8 cellular contexts compared by ENCODE assay signal in genomic region chr15:74541494-74542191, GRCh38. TPM values are rescaled to one million over a fixed set of nuclear protein-coding genes. Genes with fewer than 3 reads are reported as not detected.
A peak's percentile ranks its signal among the peaks of the same experiment; 100 is the strongest.
DNase-seq lines count a peak whose midpoint lies in the region; ATAC-seq and TF ChIP-seq lines count a peak whose summit lies in the region.

No MANE protein-coding gene starts in this region.

- H3K4me1 ChIP-seq in left lung: peaks cover 24 to 47% of the 10 kb centered on the region in 2 donors

- H3K36me3 Mint-ChIP-seq in CD4-positive, alpha-beta T cell (ENCODE audit: low read depth): peaks cover 47% of the 10 kb centered on the region
- peaks cover 2% of the 10 kb centered on the region for H3K36me3 Mint-ChIP-seq in IgD-negative memory B cell
- H3K36me3 Mint-ChIP-seq in MCF 10A (ENCODE audit: insufficient read depth, unreplicated experiment): peaks cover 7% of the 10 kb centered on the region

- peak overlapping the region; percentile 83 to 87 for H3K4me3 ChIP-seq in left lung

- H3K27ac Mint-ChIP-seq in CD4-positive, alpha-beta T cell: peak overlapping the region; percentile 91
- H3K27ac Mint-ChIP-seq in IgD-negative memory B cell (peak overlapping the region; percentile 84 to 95 (median 88)), MCF 10A (ENCODE audit: low read depth, unreplicated experiment) (peak overlapping the region; percentile 27)

- no peaks in the 10 kb centered on the region for H3K9me3 ChIP-seq in CD4-positive, alpha-beta T cell (ENCODE audit: control insufficient read depth, low read length)
- no peaks in the 10 kb centered on the region for H3K9me3 ChIP-seq in left lung

- H3K4me3 Mint-ChIP-seq in CD4-positive, alpha-beta T cell: peak overlapping the region; percentile 91
- peak overlapping the region; percentile 93 to 99 (median 98) for H3K4me3 Mint-ChIP-seq in IgD-negative memory B cell
- peak overlapping the region; percentile 86 for H3K4me3 Mint-ChIP-seq in MCF 10A (ENCODE audit: unreplicated experiment)

- H3K4me1 Mint-ChIP-seq in CD4-positive, alpha-beta T cell (ENCODE audit: low read depth): peaks cover 59% of the 10 kb centered on the region
- H3K4me1 Mint-ChIP-seq in IgD-negative memory B cell: peaks cover 43 to 49% (median 49%) of the 10 kb centered on the region in 3 donors
- peaks cover 45% of the 10 kb centered on the region for H3K4me1 Mint-ChIP-seq in MCF 10A (ENCODE audit: insufficient read depth, unreplicated experiment)

- CTCF ChIA-PET in CD4-positive, alpha-beta T cell (lab: Charles Lee): interaction anchor here (1.2 to 1.9 kb wide), 3 partner anchors 80 to 159 kb away, joined by 4 to 7 read pairs (median 4); partner anchors contain the start of gene UBL7
- CTCF ChIA-PET in MCF 10A (lab: Yijun Ruan, JAX): no interaction called here

- POLR2A ChIA-PET in CD4-positive, alpha-beta T cell (lab: Charles Lee): interaction anchor here (0.7 to 3.0 kb wide), 9 partner anchors 10 to 910 kb away, joined by 3 to 61 read pairs (median 4); partner anchors contain the start of genes CLK3, COX5A, MAN2C1 and SIN3A
- POLR2A ChIA-PET in MCF 10A (lab: Yijun Ruan, JAX): interaction anchor here (0.7 to 3.2 kb wide), 6 partner anchors 47 to 86 kb away, joined by 3 to 71 read pairs (median 5); partner anchors contain the start of genes CLK3 and UBL7

- H3K27me3 ChIP-seq in CD4-positive, alpha-beta T cell (ENCODE audit: control insufficient read depth, insufficient read depth, low read length): no peaks in the 10 kb centered on the region
- no peaks in the 10 kb centered on the region for H3K27me3 ChIP-seq in left lung

- intact Hi-C loops in CD4-positive, alpha-beta T cell (cut with DNase I, micrococcal nuclease): loop anchor here (1.0 to 10.0 kb wide), 17 partner anchors 51 to 1103 kb away; partner anchors contain the start of genes COX5A (in 2 of the 2), CSK (in 1 of the 2), EDC3 (in 1 of the 2) and IMP3 (in 1 of the 2)
- intact Hi-C loops in MCF 10A (cut with micrococcal nuclease): loop anchor here (2.0 kb wide), 2 partner anchors 73 to 81 kb away; partner anchors contain the start of genes CLK3 and UBL7
- intact Hi-C loops in left lung (cut with DNase I): loop anchor here in 1 of 2 donors (10.0 kb wide), 1 partner anchor 73 kb away; the partner anchor contains the start of gene CLK3

- DNase-seq in CD4-positive, alpha-beta T cell: peak; percentile 25 to 62 (median 52)
- DNase-seq in UCSD-AML1 (lab: John Stamatoyannopoulos, UW; ENCODE audit: unreplicated experiment) (peak; percentile 47), MCF 10A (ENCODE audit: unreplicated experiment) (peak; percentile 30), left lung (peak in 1 of 2 donors; percentile 40), NCI-H2029 treated with DMSO at 0.1 percent for 48 hours (lab: John Stamatoyannopoulos, UW) (no peak)
- DNase-seq in stimulated activated CD4-positive, alpha-beta T cell treated with anti-CD3 and anti-CD28 coated beads, Interleukin-4, amount 100 ng/mL, for 48 hours (ENCODE audit: low read depth in 2 of 2): peak; percentile 51 to 69

- TF ChIP-seq CTCF in CD4-positive, alpha-beta T cell (IDR thresholded peaks at IDR 0.05): no peak
- no peak for TF ChIP-seq CTCF in MCF 10A (IDR thresholded peaks at IDR 0.05; ENCODE audit: unreplicated experiment)
- TF ChIP-seq CTCF in left lung (IDR thresholded peaks at IDR 0.05): no peak

- H3K36me3 ChIP-seq in left lung: peaks cover 0 to 11% of the 10 kb centered on the region in 2 donors

- peak; percentile 59 for ATAC-seq in CD4-positive, alpha-beta T cell (ENCODE audit: poor library complexity)
- ATAC-seq in GM19463 (IDR thresholded peaks at IDR 0.05; ENCODE audit: unreplicated experiment) (peak; percentile 40), left lung (peak; percentile 50)

- no TSS peak for BruUV-seq in MCF 10A (replicated peaks; lab: Mats Ljungman, UMichigan)

- H3K27me3 Mint-ChIP-seq in CD4-positive, alpha-beta T cell: no peaks in the 10 kb centered on the region
- no peaks in the 10 kb centered on the region for H3K27me3 Mint-ChIP-seq in IgD-negative memory B cell
- H3K27me3 Mint-ChIP-seq in MCF 10A (ENCODE audit: insufficient read depth, unreplicated experiment): peaks cover 24% of the 10 kb centered on the region

- H3K27ac ChIP-seq in CD4-positive, alpha-beta T cell (ENCODE audit: low read depth, low read length): peak overlapping the region; percentile 85
- peak overlapping the region; percentile 58 to 89 for H3K27ac ChIP-seq in left lung

- no peaks in the 10 kb centered on the region for H3K9me3 Mint-ChIP-seq in CD4-positive, alpha-beta T cell
- H3K9me3 Mint-ChIP-seq in IgD-negative memory B cell (no peaks in the 10 kb centered on the region), MCF 10A (ENCODE audit: unreplicated experiment) (no peaks in the 10 kb centered on the region)

RNA-seq across cellular contexts. Expression of gene ARID3B, which starts 0.6 kb away (rescaled TPM):
- 10 to 100 TPM; 25.0 to 27.9 TPM for total RNA-seq in CD4-positive, alpha-beta T cell
- 14.4 TPM for polyA plus RNA-seq in IgD-negative memory B cell
- total RNA-seq in MCF 10A (2022): 4.7 and 6.2 TPM in 2 replicates
- 10 to 100 TPM in 1 of 2 donors, 1 to 10 TPM in 1; 5.8 to 12.1 TPM for total RNA-seq in left lung

Comparison
In these comparisons a context has a peak if more than half of its experiments do, and no peak if none do; other contexts are left out.
1. H3K27ac Mint-ChIP-seq: peak in every context shown above with its lines; median percentile 91 in CD4-positive, alpha-beta T cell; 88 in IgD-negative memory B cell; 27 in MCF 10A.